20 cellular contexts compared by ENCODE assay signal in the genomic region with DNA sequence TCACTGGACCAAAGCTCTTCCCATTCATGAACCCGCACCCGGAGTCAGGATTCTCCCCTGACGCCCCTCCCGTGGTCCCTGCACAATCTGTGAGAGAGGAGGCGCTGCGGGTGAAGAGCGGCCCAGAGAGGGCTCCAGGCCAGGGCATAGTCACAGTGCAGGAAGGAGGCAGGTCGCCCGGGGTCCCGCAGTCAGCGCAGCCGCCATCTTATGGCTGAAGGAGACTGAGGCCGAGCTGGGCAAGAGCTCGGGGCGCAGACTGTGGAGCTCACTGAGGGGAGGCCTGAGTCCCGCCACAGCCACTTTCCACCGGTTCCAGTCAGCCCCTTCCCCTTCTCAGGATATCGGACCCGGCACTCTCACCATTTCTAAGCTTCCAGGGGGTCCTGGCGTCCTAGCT. TPM values are rescaled to one million over a fixed set of nuclear protein-coding genes. Genes with fewer than 3 reads are reported as not detected.
A peak's percentile ranks its signal among the peaks of the same experiment; 100 is the strongest.
DNase-seq lines count a peak whose midpoint lies in the region; ATAC-seq and TF ChIP-seq lines count a peak whose summit lies in the region.
"Had no signal": no experiment of that assay in that cellular context is flagged by ENCODE, and none has a peak within 500 bp of the region (broad histone marks: within the 10 kb centered on the region; RNA-seq: fewer than 3 reads in every experiment).

No MANE protein-coding gene starts in this region.

- H3K27me3 Mint-ChIP-seq in T-helper 2 cell treated with Interferon-gamma antibody and Interleukin-4, amounts not matched to agents 5 μg/mL and 100 μg/mL, for 36 hours (ENCODE audit: low read depth), result no peaks in the 10 kb centered on the region
- H3K27me3 Mint-ChIP-seq in progenitor cell of endocrine pancreas, result no peaks in the 10 kb centered on the region

- H3K9ac ChIP-seq in rectal smooth muscle tissue (ENCODE audit: low read length), result no peak overlapping the region

- H3K4me1 ChIP-seq in ascending aorta (no peaks in the 10 kb centered on the region), right atrium auricular region (peaks cover 0 to 4% of the 10 kb centered on the region in 2 donors), rectal smooth muscle tissue (ENCODE audit: control insufficient read depth, insufficient read depth, low read length) (no peaks in the 10 kb centered on the region), upper lobe of right lung (no peaks in the 10 kb centered on the region)
- H3K4me1 ChIP-seq: Caco-2, pancreas had no signal

- H3K9me3 ChIP-seq in ascending aorta (no peaks in the 10 kb centered on the region), right atrium auricular region (no peaks in the 10 kb centered on the region), upper lobe of right lung (no peaks in the 10 kb centered on the region)
- H3K9me3 ChIP-seq: Caco-2, pancreas had no signal

- H3K27ac ChIP-seq in ascending aorta (peak overlapping the region in 1 of 2 donors; percentile 21), right atrium auricular region (peak overlapping the region in 1 of 2 donors; percentile 55), rectal smooth muscle tissue (ENCODE audit: low read depth, low read length) (no peak overlapping the region), upper lobe of right lung (no peak overlapping the region)
- H3K27ac ChIP-seq: pancreas, PC-9 had no signal

- H3K36me3 Mint-ChIP-seq in T-helper 2 cell treated with Interferon-gamma antibody and Interleukin-4, amounts not matched to agents 5 μg/mL and 100 μg/mL, for 36 hours (ENCODE audit: low read depth), result peaks cover 2% of the 10 kb centered on the region
- peaks cover 4% of the 10 kb centered on the region for H3K36me3 Mint-ChIP-seq in progenitor cell of endocrine pancreas (ENCODE audit: insufficient read depth)

- no peak overlapping the region for H3K4me3 Mint-ChIP-seq in T-helper 2 cell treated with Interferon-gamma antibody and Interleukin-4, amounts not matched to agents 5 μg/mL and 100 μg/mL, for 36 hours
- H3K4me3 Mint-ChIP-seq in progenitor cell of endocrine pancreas (ENCODE audit: low read depth), result no peak overlapping the region

- no peaks in the 10 kb centered on the region for H3K27me3 ChIP-seq in ascending aorta
- H3K27me3 ChIP-seq in right atrium auricular region, result no peaks in the 10 kb centered on the region
- H3K27me3 ChIP-seq in rectal smooth muscle tissue (ENCODE audit: control insufficient read depth, insufficient read depth, low read length), result no peaks in the 10 kb centered on the region
- H3K27me3 ChIP-seq in upper lobe of right lung, result no peaks in the 10 kb centered on the region
- H3K27me3 ChIP-seq: pancreas had no signal

- intact Hi-C loops in ascending aorta (cut with DNase I), result no loop called here
- intact Hi-C loops in upper lobe of right lung (cut with DNase I), result no loop called here

- H3K36me3 ChIP-seq in ascending aorta, result no peaks in the 10 kb centered on the region
- H3K36me3 ChIP-seq in right atrium auricular region, result no peaks in the 10 kb centered on the region
- H3K36me3 ChIP-seq in rectal smooth muscle tissue (ENCODE audit: control insufficient read depth, insufficient read depth, low read length), result no peaks in the 10 kb centered on the region
- no peaks in the 10 kb centered on the region for H3K36me3 ChIP-seq in upper lobe of right lung
- H3K36me3 ChIP-seq: pancreas had no signal

- ATAC-seq in upper lobe of right lung, result no peak

- no peak for TF ChIP-seq CTCF in ascending aorta (IDR thresholded peaks at IDR 0.05)
- no peak for TF ChIP-seq CTCF in right atrium auricular region (IDR thresholded peaks at IDR 0.05)
- no peak for TF ChIP-seq CTCF in upper lobe of right lung (IDR thresholded peaks at IDR 0.05)
- no peak for TF ChIP-seq CTCF in progenitor cell of endocrine pancreas (IDR thresholded peaks at IDR 0.05; ENCODE audit: unreplicated experiment)

- H3K4me1 Mint-ChIP-seq in T-helper 2 cell treated with Interferon-gamma antibody and Interleukin-4, amounts not matched to agents 5 μg/mL and 100 μg/mL, for 36 hours (ENCODE audit: low read depth), result no peaks in the 10 kb centered on the region
- H3K4me1 Mint-ChIP-seq in progenitor cell of endocrine pancreas (ENCODE audit: low read depth), result no peaks in the 10 kb centered on the region

- H3K27ac Mint-ChIP-seq in T-helper 2 cell treated with Interferon-gamma antibody and Interleukin-4, amounts not matched to agents 5 μg/mL and 100 μg/mL, for 36 hours, result no peak overlapping the region
- no peak overlapping the region for H3K27ac Mint-ChIP-seq in progenitor cell of endocrine pancreas

- no peak for DNase-seq in ascending aorta (ENCODE audit: low spot score in 2 of 2)
- no peak for DNase-seq in right atrium auricular region (ENCODE audit: low spot score)
- DNase-seq in upper lobe of right lung, result no peak
- no peak for DNase-seq in T-helper 2 cell treated with Interferon-gamma antibody and Interleukin-4, amounts not matched to agents 5 μg/mL and 100 μg/mL, for 36 hours (ENCODE audit: low spot score)
- DNase-seq in progenitor cell of endocrine pancreas (ENCODE audit: low spot score, unreplicated experiment), result no peak
- DNase-seq in NCI-H2107 (lab: John Stamatoyannopoulos, UW), result no peak
- DNase-seq: activated CD4-positive, alpha-beta T cell treated with anti-CD3 and anti-CD28 coated beads for 4 hours; activated effector memory CD4-positive, alpha-beta T cell treated with Interleukin-2 at 50 U/mL for 16 hours; Caco-2; NCI-H1417 treated with DMSO at 0.1 percent for 48 hours; NCI-H2171 treated with DMSO at 0.1 percent for 48 hours; PC-9; T-helper 9 cell had no signal

- H3K9me3 Mint-ChIP-seq in T-helper 2 cell treated with Interferon-gamma antibody and Interleukin-4, amounts not matched to agents 5 μg/mL and 100 μg/mL, for 36 hours, result peaks cover 35% of the 10 kb centered on the region
- H3K9me3 Mint-ChIP-seq in progenitor cell of endocrine pancreas (ENCODE audit: low read depth), result peaks cover 32% of the 10 kb centered on the region

- peak overlapping the region; percentile 33 to 67 for H3K4me3 ChIP-seq in ascending aorta
- H3K4me3 ChIP-seq in right atrium auricular region, result peak overlapping the region; percentile 36 to 56
- peak overlapping the region; percentile 58 for H3K4me3 ChIP-seq in rectal smooth muscle tissue (ENCODE audit: low read length)
- H3K4me3 ChIP-seq in upper lobe of right lung, result peak overlapping the region; percentile 36
- H3K4me3 ChIP-seq: PC-9 had no signal

RNA-seq across cellular contexts. Expression of a gene that starts 0.3 kb away (rescaled TPM):
- not detected for total RNA-seq in ascending aorta
- under 1 TPM in 1 of 2 donors, not detected in 1; 0.11 TPM for total RNA-seq in right atrium auricular region
- total RNA-seq in upper lobe of right lung, result 0.09 TPM
- total RNA-seq in progenitor cell of endocrine pancreas, result not detected in 2 replicates
- total RNA-seq: Caco-2, Daoy, H1, PC-9 had no signal

RNA-seq across cellular contexts. Expression of a gene that starts 48.4 kb away (rescaled TPM):
- not detected for total RNA-seq in ascending aorta
- not detected for total RNA-seq in right atrium auricular region
- not detected for total RNA-seq in upper lobe of right lung
- not detected in 2 replicates for total RNA-seq in progenitor cell of endocrine pancreas
- total RNA-seq: Caco-2, cerebellum, Daoy, H1, mononuclear cell, pancreas, PC-9, ureter had no signal
